In the genomic region with DNA sequence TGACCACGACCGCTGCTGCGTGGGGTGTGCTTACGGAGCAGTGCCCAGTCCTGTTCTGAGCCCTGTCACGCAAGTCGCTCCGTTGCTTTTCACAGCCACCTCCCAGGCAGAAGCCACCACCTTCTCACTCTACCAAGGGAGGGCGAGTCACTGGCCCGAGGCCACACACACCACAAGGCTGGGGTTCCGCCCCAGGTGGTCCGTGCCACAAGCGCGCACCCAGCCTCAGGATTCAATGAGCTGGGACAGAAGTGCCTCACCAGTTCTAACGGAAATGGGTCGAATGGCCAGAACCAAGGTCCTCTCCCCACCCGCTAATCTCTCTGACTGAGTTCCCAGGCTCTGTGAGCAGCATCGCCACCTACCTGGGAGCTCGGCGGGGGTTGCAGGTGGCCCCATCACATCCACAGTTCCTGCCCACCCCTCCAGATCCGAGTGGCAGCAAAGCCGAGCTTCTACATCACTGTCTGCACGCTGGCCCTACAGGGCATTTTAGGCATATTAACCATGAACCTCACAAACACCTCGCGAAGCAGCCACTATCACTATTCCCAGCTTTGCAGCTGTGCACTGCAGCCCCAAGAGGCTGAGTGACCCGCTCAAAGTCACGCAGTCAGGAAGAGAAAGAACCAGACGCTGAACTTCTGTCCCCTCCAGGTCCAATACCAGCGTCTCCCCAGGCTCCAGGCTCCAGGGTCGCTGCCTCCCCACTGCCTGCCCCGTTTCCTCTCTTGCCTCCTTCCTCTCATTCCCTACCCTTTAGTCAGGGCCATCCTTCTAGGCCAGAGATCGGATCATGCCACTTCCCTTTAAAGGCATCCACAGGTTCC, we compare ENCODE assay signal across 11 cellular contexts.
DNase-seq lines count a peak whose midpoint lies in the region; ATAC-seq and TF ChIP-seq lines count a peak whose summit lies in the region.
"Had no signal": no experiment of that assay in that cellular context is flagged by ENCODE, and none has a peak within 500 bp of the region (broad histone marks: within the 10 kb centered on the region; RNA-seq: fewer than 3 reads in every experiment).

No MANE protein-coding gene starts in this region.

- no peaks in the 10 kb centered on the region for H3K9me3 ChIP-seq in mucosa of descending colon

- no peak overlapping the region for H3K4me3 ChIP-seq in mucosa of descending colon

- DNase-seq in mucosa of descending colon (no peak), T-helper 9 cell (no peak), retina (no peak), NCI-H1694 (lab: John Stamatoyannopoulos, UW) (no peak)
- no peak for DNase-seq in activated CD4-positive, alpha-beta T cell treated with anti-CD3 and anti-CD28 coated beads for 48 hours
- DNase-seq: naive thymus-derived CD4-positive, alpha-beta T cell; NCI-H226 had no signal

- TF ChIP-seq CTCF in mucosa of descending colon (IDR thresholded peaks at IDR 0.05): no peak

- peaks cover 2% of the 10 kb centered on the region for H3K4me1 ChIP-seq in mucosa of descending colon (ENCODE audit: low read depth)

- no peaks in the 10 kb centered on the region for H3K36me3 ChIP-seq in mucosa of descending colon (ENCODE audit: low read depth)

- intact Hi-C loops in mucosa of descending colon (cut with DNase I, micrococcal nuclease): no loop called here

- ATAC-seq in GM18873 (IDR thresholded peaks at IDR 0.05; ENCODE audit: low FRiP score, unreplicated experiment) (peak; percentile 70), GM21515 (IDR thresholded peaks at IDR 0.05; ENCODE audit: unreplicated experiment) (peak; percentile 64), HG03175 (IDR thresholded peaks at IDR 0.05; ENCODE audit: unreplicated experiment) (peak; percentile 75), mucosa of descending colon (peak; percentile 21)
- ATAC-seq: naive thymus-derived CD4-positive, alpha-beta T cell; SK-N-SH treated with all-trans-retinoic acid at 6 μM for 48 hours had no signal

Comparison
In these comparisons a context has a peak if more than half of its experiments do, and no peak if none do; other contexts are left out.
1. ATAC-seq: peak in every context shown above with its lines; median percentile 75 in HG03175; 70 in GM18873; 64 in GM21515; 21 in mucosa of descending colon.